23 cellular contexts compared by ENCODE assay signal in the genomic region with DNA sequence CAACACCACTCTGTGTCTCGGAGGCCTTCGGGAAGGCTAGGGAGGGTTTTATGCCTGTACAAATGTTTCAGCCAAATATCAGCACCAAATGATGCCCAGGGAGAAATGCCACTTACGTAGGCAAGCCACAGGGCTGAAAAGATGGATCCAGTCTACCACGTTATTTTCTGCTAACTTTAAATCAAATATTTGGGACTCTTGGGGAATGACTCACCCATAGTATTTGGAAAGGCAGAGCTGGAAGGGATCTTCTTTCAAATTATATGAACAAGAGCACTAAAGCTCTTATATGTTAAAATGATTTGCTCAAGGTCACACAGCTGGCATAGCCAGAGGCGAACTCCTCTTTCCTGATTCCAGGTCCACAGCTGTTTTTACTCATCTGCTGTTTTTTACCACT.
DNase-seq lines count a peak whose midpoint lies in the region; TF ChIP-seq lines count a peak whose summit lies in the region.
"Had no signal": no experiment of that assay in that cellular context is flagged by ENCODE, and none has a peak within 500 bp of the region (broad histone marks: within the 10 kb centered on the region; RNA-seq: fewer than 3 reads in every experiment).

No MANE protein-coding gene starts in this region.

- intact Hi-C loops in MCF 10A (cut with micrococcal nuclease), result no loop called here
- intact Hi-C loops in breast epithelium (cut with DNase I; ENCODE audit: low total_unique reads), result no loop called here

- no TSS peak for BruUV-seq in MCF 10A (replicated peaks; lab: Mats Ljungman, UMichigan)

- CTCF ChIA-PET in MCF 10A (lab: Yijun Ruan, JAX), result interaction anchor here (0.6 to 3.7 kb wide), 12 partner anchors 8 to 383 kb away, joined by 3 to 24 read pairs (median 5); no protein-coding TSS in a partner anchor

- TF ChIP-seq CTCF in MCF 10A (IDR thresholded peaks at IDR 0.05; ENCODE audit: unreplicated experiment) (no peak), breast epithelium (IDR thresholded peaks at IDR 0.05) (no peak), fibroblast of mammary gland (conservative IDR thresholded peaks at IDR 0.05; ENCODE audit: control insufficient read depth, insufficient read depth, low read depth, low read length) (no peak)

- H3K27me3 ChIP-seq in breast epithelium, result peaks cover 0 to 3% of the 10 kb centered on the region in 2 donors
- H3K27me3 ChIP-seq: gastrocnemius medialis, SJSA1, thyroid gland had no signal

- no peak overlapping the region for H3K27ac ChIP-seq in breast epithelium
- H3K27ac ChIP-seq: gastrocnemius medialis, SJSA1, thyroid gland had no signal

- H3K4me3 Mint-ChIP-seq in MCF 10A (ENCODE audit: unreplicated experiment), result no peak overlapping the region
- H3K4me3 Mint-ChIP-seq in immature natural killer cell, result no peak overlapping the region
- H3K4me3 Mint-ChIP-seq: activated naive CD8-positive, alpha-beta T cell treated with anti-CD3 and anti-CD28 coated beads for 36 hours; CD14-positive monocyte had no signal

- H3K36me3 Mint-ChIP-seq in MCF 10A (ENCODE audit: insufficient read depth, unreplicated experiment) (no peaks in the 10 kb centered on the region), immature natural killer cell (no peaks in the 10 kb centered on the region)
- H3K36me3 Mint-ChIP-seq: activated naive CD8-positive, alpha-beta T cell treated with anti-CD3 and anti-CD28 coated beads for 36 hours; CD14-positive monocyte had no signal

- peak; percentile 84 for DNase-seq in MCF 10A (ENCODE audit: unreplicated experiment)
- DNase-seq in breast epithelium (ENCODE audit: low spot score in 2 of 2), result no peak
- peak; percentile 50 for DNase-seq in amniotic epithelial cell (ENCODE audit: low read depth)
- peak; percentile 78 for DNase-seq in fibroblast of mammary gland (ENCODE audit: low read depth)
- DNase-seq in globus pallidus (ENCODE audit: low spot score), result no peak
- DNase-seq in medulla oblongata (ENCODE audit: extremely low spot score), result no peak
- no peak for DNase-seq in anterior cingulate cortex (lab: John Stamatoyannopoulos, UW)
- no peak for DNase-seq in immature natural killer cell
- DNase-seq: 8988T; activated CD4-positive, CD25-positive, alpha-beta regulatory T cell; activated naive CD8-positive, alpha-beta T cell treated with anti-CD3 and anti-CD28 coated beads for 36 hours; central memory CD4-positive, alpha-beta T cell; effector memory CD4-positive, alpha-beta T cell; gastrocnemius medialis; GOT3; KG1; NCI-H1092 treated with DMSO at 0.1 percent for 48 hours; NCI-H2107; NCI-H526; stimulated activated naive CD4-positive, alpha-beta T cell; thyroid gland had no signal

- no peaks in the 10 kb centered on the region for H3K4me1 ChIP-seq in breast epithelium
- H3K4me1 ChIP-seq: gastrocnemius medialis had no signal

- H3K27ac Mint-ChIP-seq in MCF 10A (ENCODE audit: low read depth, unreplicated experiment) (peak overlapping the region; percentile 63), immature natural killer cell (no peak overlapping the region)
- H3K27ac Mint-ChIP-seq: activated naive CD8-positive, alpha-beta T cell treated with anti-CD3 and anti-CD28 coated beads for 36 hours; CD14-positive monocyte had no signal

- H3K4me3 ChIP-seq in breast epithelium (no peak overlapping the region), fibroblast of mammary gland (ENCODE audit: control insufficient read depth, low read depth, low read length) (no peak overlapping the region)
- H3K4me3 ChIP-seq: gastrocnemius medialis, SJSA1, thyroid gland had no signal

- H3K9me3 ChIP-seq in breast epithelium, result no peaks in the 10 kb centered on the region
- H3K9me3 ChIP-seq: gastrocnemius medialis, SJSA1, thyroid gland had no signal

- peaks cover 26% of the 10 kb centered on the region for H3K4me1 Mint-ChIP-seq in MCF 10A (ENCODE audit: insufficient read depth, unreplicated experiment)
- no peaks in the 10 kb centered on the region for H3K4me1 Mint-ChIP-seq in immature natural killer cell
- H3K4me1 Mint-ChIP-seq: activated naive CD8-positive, alpha-beta T cell treated with anti-CD3 and anti-CD28 coated beads for 36 hours; CD14-positive monocyte had no signal

- POLR2A ChIA-PET in MCF 10A (lab: Yijun Ruan, JAX), result interaction anchor here (0.6 to 2.3 kb wide), 3 partner anchors 15 to 149 kb away, joined by 3 to 7 read pairs (median 3); no protein-coding TSS in a partner anchor

- H3K36me3 ChIP-seq in breast epithelium, result no peaks in the 10 kb centered on the region
- H3K36me3 ChIP-seq: gastrocnemius medialis, SJSA1, thyroid gland had no signal

- no peaks in the 10 kb centered on the region for H3K27me3 Mint-ChIP-seq in MCF 10A (ENCODE audit: insufficient read depth, unreplicated experiment)
- H3K27me3 Mint-ChIP-seq in immature natural killer cell (ENCODE audit: low read depth in 3 of 3), result peaks cover 0 to 3% (median 0%) of the 10 kb centered on the region in 3 donors
- H3K27me3 Mint-ChIP-seq: activated naive CD8-positive, alpha-beta T cell treated with anti-CD3 and anti-CD28 coated beads for 36 hours had no signal

- no peak for TF ChIP-seq POLR2A in breast epithelium (IDR thresholded peaks at IDR 0.05)

- H3K9me3 Mint-ChIP-seq in MCF 10A (ENCODE audit: unreplicated experiment) (no peaks in the 10 kb centered on the region), immature natural killer cell (peaks cover 0 to 5% (median 0%) of the 10 kb centered on the region in 6 donors)
- H3K9me3 Mint-ChIP-seq: CD14-positive monocyte had no signal

Comparison
In these comparisons a context has a peak if more than half of its experiments do, and no peak if none do; other contexts are left out.
1. DNase-seq: peak in MCF 10A (single experiment), amniotic epithelial cell (single experiment) and fibroblast of mammary gland (single experiment); none in breast epithelium (0 of 2), globus pallidus (single experiment), medulla oblongata (single experiment), anterior cingulate cortex (0 of 58) and immature natural killer cell (0 of 3).